22 cellular contexts compared by ENCODE assay signal in the genomic region with DNA sequence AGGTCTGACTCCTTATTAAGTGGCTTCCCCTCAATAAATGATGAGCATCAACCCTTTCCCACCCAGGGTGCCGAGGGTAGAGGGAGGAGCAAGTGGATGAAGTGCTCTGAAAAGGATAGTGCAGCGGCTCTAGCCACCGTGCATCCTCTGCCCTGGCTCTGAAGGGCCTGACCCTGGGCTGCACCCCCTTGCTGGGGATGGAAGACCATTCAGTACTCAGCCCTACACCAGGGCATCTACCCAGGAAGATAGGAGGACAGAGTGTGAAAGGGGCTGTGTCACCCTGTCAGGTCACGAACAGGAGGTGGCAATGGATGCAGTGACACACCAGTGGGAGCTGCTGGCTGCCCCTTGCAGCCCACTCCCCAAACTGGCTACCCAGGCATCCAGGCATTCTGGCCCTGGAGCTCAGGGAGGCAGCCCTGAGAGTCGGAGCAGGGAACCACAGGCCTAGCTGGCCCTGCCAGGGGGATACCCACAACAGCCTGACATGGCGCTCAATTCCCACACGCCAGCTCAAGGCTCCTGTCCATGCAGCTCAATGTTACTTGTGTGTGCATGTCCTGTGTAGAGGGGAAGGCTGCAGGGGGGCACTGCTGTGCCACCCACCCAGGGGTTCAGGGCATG. TPM values are rescaled to one million over a fixed set of nuclear protein-coding genes. Genes with fewer than 3 reads are reported as not detected.
"Had no signal": no experiment of that assay in that cellular context is flagged by ENCODE, and none has a peak within 500 bp of the region (broad histone marks: within the 10 kb centered on the region; RNA-seq: fewer than 3 reads in every experiment).

No MANE protein-coding gene starts in this region.

- H3K27ac Mint-ChIP-seq: activated CD4-positive, alpha-beta memory T cell treated with anti-CD3 and anti-CD28 coated beads for 36 hours; activated naive CD4-positive, alpha-beta T cell treated with anti-CD3 and anti-CD28 coated beads, Interleukin-2, amount 50 U/mL, for 24 hours; memory B cell; T-helper 1 cell treated with Interleukin-12 subunit alpha and Interleukin-12 subunit beta and Interleukin-4 antibody, amounts not matched to agents 30 μg/mL and 1 μg/mL, for 36 hours had no signal

- ATAC-seq: activated T-cell treated with anti-CD3 and anti-CD28 coated beads, Interleukin-2, amount 50 U/mL, for 4 hours had no signal

- H3K4me3 ChIP-seq: esophagus squamous epithelium, left ventricle myocardium inferior, right atrium auricular region, skin epidermis, tibial artery, uterus had no signal

- H3K9me3 Mint-ChIP-seq: activated CD4-positive, alpha-beta memory T cell treated with anti-CD3 and anti-CD28 coated beads for 36 hours; activated naive CD4-positive, alpha-beta T cell treated with anti-CD3 and anti-CD28 coated beads, Interleukin-2, amount 50 U/mL, for 24 hours; activated T-cell treated with anti-CD3 and anti-CD28 coated beads, Interleukin-2, amount 50 U/mL, for 4 hours; memory B cell; natural killer cell; T-helper 1 cell treated with Interleukin-12 subunit alpha and Interleukin-12 subunit beta and Interleukin-4 antibody, amounts not matched to agents 30 μg/mL and 1 μg/mL, for 36 hours had no signal

- H3K27ac ChIP-seq: esophagus squamous epithelium, left ventricle myocardium inferior, right atrium auricular region, skin epidermis, tibial artery, uterus, WERI-Rb-1 had no signal

- DNase-seq: activated CD4-positive, alpha-beta memory T cell treated with anti-CD3 and anti-CD28 coated beads for 36 hours; activated effector memory CD4-positive, alpha-beta T cell treated with anti-CD3 and anti-CD28 coated beads, Interleukin-2, amount 50 U/mL, for 16 hours; activated T-cell treated with anti-CD3 and anti-CD28 coated beads, Interleukin-2, amount 50 U/mL, for 4 hours; caudate nucleus; esophagus squamous epithelium; glutamatergic neuron; left ventricle myocardium inferior; natural killer cell; nucleus accumbens; stimulated activated CD4-positive, alpha-beta T cell treated with anti-CD3 and anti-CD28 coated beads, Interleukin-15, amount 100 ng/mL, for 24 hours; stimulated activated CD4-positive, alpha-beta T cell treated with anti-CD3 and anti-CD28 coated beads, Interleukin-4, amount 100 ng/mL, for 1 hour; stimulated activated naive CD4-positive, alpha-beta T cell; tibial artery; uterus; WERI-Rb-1 had no signal

- H3K36me3 Mint-ChIP-seq: natural killer cell had no signal

- H3K27me3 Mint-ChIP-seq: activated CD4-positive, alpha-beta memory T cell treated with anti-CD3 and anti-CD28 coated beads for 36 hours; activated naive CD4-positive, alpha-beta T cell treated with anti-CD3 and anti-CD28 coated beads, Interleukin-2, amount 50 U/mL, for 24 hours; memory B cell had no signal

- H3K4me3 Mint-ChIP-seq: activated CD4-positive, alpha-beta memory T cell treated with anti-CD3 and anti-CD28 coated beads for 36 hours; activated naive CD4-positive, alpha-beta T cell treated with anti-CD3 and anti-CD28 coated beads, Interleukin-2, amount 50 U/mL, for 24 hours; activated T-cell treated with anti-CD3 and anti-CD28 coated beads, Interleukin-2, amount 50 U/mL, for 4 hours; memory B cell; natural killer cell; T-helper 1 cell treated with Interleukin-12 subunit alpha and Interleukin-12 subunit beta and Interleukin-4 antibody, amounts not matched to agents 30 μg/mL and 1 μg/mL, for 36 hours had no signal

- H3K36me3 ChIP-seq: uterus had no signal

- H3K27me3 ChIP-seq: esophagus squamous epithelium, right atrium auricular region, tibial artery, uterus had no signal

RNA-seq across cellular contexts. Expression of a gene that starts 57.1 kb away (rescaled TPM):
- total RNA-seq: fibroblast of villous mesenchyme, kidney epithelial cell had no signal
